In genomic region chr1:110006516-110006915, GRCh38 we compare ENCODE assay signal across 30 cellular contexts. TPM values are rescaled to one million over a fixed set of nuclear protein-coding genes. Genes with fewer than 3 reads are reported as not detected.
DNase-seq lines count a peak whose midpoint lies in the region; ATAC-seq and TF ChIP-seq lines count a peak whose summit lies in the region.
"Had no signal": no experiment of that assay in that cellular context is flagged by ENCODE, and none has a peak within 500 bp of the region (broad histone marks: within the 10 kb centered on the region; RNA-seq: fewer than 3 reads in every experiment).

No MANE protein-coding gene starts in this region.

- H3K9me3 Mint-ChIP-seq in neural progenitor cell = no peaks in the 10 kb centered on the region
- H3K9me3 Mint-ChIP-seq: activated CD4-positive, alpha-beta memory T cell treated with anti-CD3 and anti-CD28 coated beads for 36 hours; activated T-helper 2 cell treated with anti-CD3 and anti-CD28 coated beads, Interferon-gamma antibody, Interleukin-2, Interleukin-4, amounts not matched to agents 10 μg/mL and 5 μg/mL and 100 μg/mL, durations not matched to agents 14 hours and 24 hours and 36 hours; central memory CD8-positive, alpha-beta T cell; immature natural killer cell; natural killer cell treated with Interleukin-12 subunit alpha and Interleukin-12 subunit beta and Interleukin-15 and Interleukin-18, amount 100 ng/mL, for 72 hours; T-helper 2 cell treated with Interferon-gamma antibody and Interleukin-4, amounts not matched to agents 5 μg/mL and 100 μg/mL, for 36 hours had no signal

- no peaks in the 10 kb centered on the region for H3K9me3 ChIP-seq in cardiac muscle cell (ENCODE audit: low read depth)
- no peaks in the 10 kb centered on the region for H3K9me3 ChIP-seq in neural progenitor cell (ENCODE audit: low read depth)
- no peaks in the 10 kb centered on the region for H3K9me3 ChIP-seq in Peyer's patch
- H3K9me3 ChIP-seq: ascending aorta, BE2C, left lung, upper lobe of left lung had no signal

- H3K4me1 ChIP-seq in cardiac muscle cell (ENCODE audit: low read depth) = peaks cover 47% of the 10 kb centered on the region
- H3K4me1 ChIP-seq in neural progenitor cell = peaks cover 48% of the 10 kb centered on the region
- peaks cover 0 to 30% (median 10%) of the 10 kb centered on the region in 4 donors for H3K4me1 ChIP-seq in Peyer's patch

- H3K4me3 Mint-ChIP-seq in neural progenitor cell = no peak overlapping the region
- H3K4me3 Mint-ChIP-seq: activated CD4-positive, alpha-beta memory T cell treated with anti-CD3 and anti-CD28 coated beads for 36 hours; activated naive CD8-positive, alpha-beta T cell; central memory CD8-positive, alpha-beta T cell; immature natural killer cell; natural killer cell treated with Interleukin-12 subunit alpha and Interleukin-12 subunit beta and Interleukin-15 and Interleukin-18, amount 100 ng/mL, for 72 hours; T-helper 2 cell treated with Interferon-gamma antibody and Interleukin-4, amounts not matched to agents 5 μg/mL and 100 μg/mL, for 36 hours had no signal

- H3K27ac ChIP-seq in cardiac muscle cell (peak overlapping the region; percentile 88), cingulate gyrus (ENCODE audit: low read depth, low read length) (peak overlapping the region; percentile 50), neural progenitor cell (no peak overlapping the region), Peyer's patch (no peak overlapping the region)
- H3K27ac ChIP-seq: ascending aorta, foreskin keratinocyte, left lung, upper lobe of left lung had no signal

- H3K4me2 ChIP-seq in neural progenitor cell = peak overlapping the region; percentile 19

- H4K20me1 ChIP-seq in neural progenitor cell (ENCODE audit: low read depth) = peaks cover 73% of the 10 kb centered on the region

- peaks cover 71% of the 10 kb centered on the region for H3K79me2 ChIP-seq in neural progenitor cell (ENCODE audit: low read depth)

- intact Hi-C loops in left cardiac atrium (cut with DNase I) = no loop called here

- ATAC-seq in left cardiac atrium (no peak), esophagus mucosa (no peak)
- ATAC-seq: foreskin keratinocyte; natural killer cell treated with Interleukin-12 subunit alpha and Interleukin-12 subunit beta and Interleukin-15 and Interleukin-18, amount 100 ng/mL, for 72 hours; SK-N-SH treated with all-trans-retinoic acid at 6 μM for 48 hours had no signal

- H3K36me3 ChIP-seq in cardiac muscle cell (peaks cover 24% of the 10 kb centered on the region), neural progenitor cell (peaks cover 8% of the 10 kb centered on the region), Peyer's patch (peaks cover 0 to 26% (median 0%) of the 10 kb centered on the region in 3 donors)

- no peak for TF ChIP-seq CTCF in cardiac muscle cell (IDR thresholded peaks at IDR 0.05; ENCODE audit: low read depth, low read length)
- TF ChIP-seq CTCF in neural progenitor cell (IDR thresholded peaks at IDR 0.05) = no peak
- TF ChIP-seq CTCF in Peyer's patch (IDR thresholded peaks at IDR 0.05) = no peak

- no peak overlapping the region for H2AFZ ChIP-seq in neural progenitor cell (replicated peaks)

- H3K27me3 ChIP-seq in cardiac muscle cell (no peaks in the 10 kb centered on the region), neural progenitor cell (no peaks in the 10 kb centered on the region), Peyer's patch (no peaks in the 10 kb centered on the region)
- H3K27me3 ChIP-seq: ascending aorta, BE2C, foreskin keratinocyte, left lung, upper lobe of left lung had no signal

- no peaks in the 10 kb centered on the region for H3K27me3 Mint-ChIP-seq in neural progenitor cell (ENCODE audit: insufficient read depth, low read depth)
- H3K27me3 Mint-ChIP-seq: activated CD4-positive, alpha-beta memory T cell treated with anti-CD3 and anti-CD28 coated beads for 36 hours; activated naive CD8-positive, alpha-beta T cell; central memory CD8-positive, alpha-beta T cell; natural killer cell treated with Interleukin-12 subunit alpha and Interleukin-12 subunit beta and Interleukin-15 and Interleukin-18, amount 100 ng/mL, for 72 hours had no signal

- H3F3A ChIP-seq in neural progenitor cell (ENCODE audit: low read depth) = peaks cover 30% of the 10 kb centered on the region

- no peak for TF ChIP-seq POLR2A in Peyer's patch (IDR thresholded peaks at IDR 0.05)

- no peak overlapping the region for H3K27ac Mint-ChIP-seq in neural progenitor cell
- H3K27ac Mint-ChIP-seq: activated CD4-positive, alpha-beta memory T cell treated with anti-CD3 and anti-CD28 coated beads for 36 hours; activated naive CD8-positive, alpha-beta T cell; activated T-helper 2 cell treated with anti-CD3 and anti-CD28 coated beads, Interferon-gamma antibody, Interleukin-2, Interleukin-4, amounts not matched to agents 10 μg/mL and 5 μg/mL and 100 μg/mL, durations not matched to agents 14 hours and 24 hours and 36 hours; natural killer cell treated with Interleukin-12 subunit alpha and Interleukin-12 subunit beta and Interleukin-15 and Interleukin-18, amount 100 ng/mL, for 72 hours; T-helper 2 cell treated with Interferon-gamma antibody and Interleukin-4, amounts not matched to agents 5 μg/mL and 100 μg/mL, for 36 hours had no signal

- peaks cover 16% of the 10 kb centered on the region for H3K36me3 Mint-ChIP-seq in neural progenitor cell

- H3K4me1 Mint-ChIP-seq in neural progenitor cell = peaks cover 50% of the 10 kb centered on the region

- DNase-seq in cardiac muscle cell (ENCODE audit: low read depth in 1 of 2, low spot score in 1 of 2) (no peak), left cardiac atrium (no peak), neural progenitor cell (ENCODE audit: low spot score) (no peak), Peyer's patch (no peak)
- no peak for DNase-seq in activated CD4-positive, alpha-beta T cell treated with anti-CD3 and anti-CD28 coated beads for 48 hours
- no peak for DNase-seq in activated effector memory CD4-positive, alpha-beta T cell treated with anti-CD3 and anti-CD28 coated beads, Interleukin-2, amount 50 U/mL, for 16 hours
- DNase-seq: activated CD4-positive, alpha-beta memory T cell treated with anti-CD3 and anti-CD28 coated beads for 36 hours; activated CD8-positive, alpha-beta memory T cell treated with anti-CD3 and anti-CD28 coated beads, Interleukin-2, amount 50 U/mL, for 48 hours; BE2C; DMS53; effector CD8-positive, alpha-beta T cell; erythroblast; foreskin keratinocyte; GDM1; immature natural killer cell; Karpas-422; left lung; midbrain; NCI-H1930; NCI-H2227 treated with DMSO at 0.1 percent for 48 hours; upper lobe of left lung had no signal

- H3K9ac ChIP-seq in neural progenitor cell = no peak overlapping the region

- no peak overlapping the region for H3K4me3 ChIP-seq in cardiac muscle cell
- H3K4me3 ChIP-seq in neural progenitor cell = no peak overlapping the region
- no peak overlapping the region for H3K4me3 ChIP-seq in Peyer's patch
- H3K4me3 ChIP-seq: ascending aorta, left lung, upper lobe of left lung had no signal

RNA-seq across cellular contexts. Expression of gene AHCYL1, which starts 22.0 kb away (rescaled TPM):
- total RNA-seq in cardiac muscle cell (34.2 and 49.0 TPM in 2 replicates), left cardiac atrium (10 to 100 TPM; 42.9 to 55.7 TPM), neural progenitor cell (ENCODE audit: low replicate concordance) (62.5 and 65.5 TPM in 2 replicates), esophagus mucosa (54.7 TPM), Peyer's patch (10 to 100 TPM; 51.2 to 96.4 (median 80.9) TPM)
- polyA plus RNA-seq in cardiac muscle cell = 82.7 and 106 TPM in 2 replicates

RNA-seq across cellular contexts. Expression of gene STRIP1, which starts 27.9 kb away (rescaled TPM):
- total RNA-seq in cardiac muscle cell (70.9 and 78.3 TPM in 2 replicates), left cardiac atrium (10 to 100 TPM; 18.2 to 19.0 TPM), neural progenitor cell (ENCODE audit: low replicate concordance) (55.0 and 67.5 TPM in 2 replicates), esophagus mucosa (20.8 TPM), Peyer's patch (100 to 1,000 TPM in 2 of 4 donors, 10 to 100 TPM in 2; 25.6 to 117 (median 95.1) TPM)
- polyA plus RNA-seq in cardiac muscle cell = 40.2 and 57.8 TPM in 2 replicates

Comparison
In these comparisons a context has a peak if more than half of its experiments do, and no peak if none do; other contexts are left out.
1. H3K27ac ChIP-seq: peak in cardiac muscle cell (single experiment) and cingulate gyrus (single experiment); none in neural progenitor cell (single experiment) and Peyer's patch (0 of 4).